ENCODE assay signal across 8 cellular contexts in genomic region chr5:110086658-110087388, GRCh38.
DNase-seq lines count a peak whose midpoint lies in the region; FAIRE-seq and TF ChIP-seq lines count a peak whose summit lies in the region.

No MANE protein-coding gene starts in this region.

- H3K4me3 ChIP-seq in A673 (ENCODE audit: low read depth, low read length, poor library complexity, severe bottlenecking): no peak overlapping the region
- no peak overlapping the region for H3K4me3 ChIP-seq in astrocyte (ENCODE audit: insufficient read depth, low read depth, low read length)
- no peak overlapping the region for H3K4me3 ChIP-seq in neuronal stem cell (ENCODE audit: low read length in 2 of 2)

- no peak for TF ChIP-seq CTCF in A673 (conservative IDR thresholded peaks at IDR 0.05; ENCODE audit: low read depth, low read length)
- no peak for TF ChIP-seq CTCF in astrocyte (IDR thresholded peaks at IDR 0.05; ENCODE audit: insufficient read depth, low read depth, low read length)

- H3K36me3 Mint-ChIP-seq in astrocyte (ENCODE audit: low read depth, unreplicated experiment): no peaks in the 10 kb centered on the region

- H4K8ac ChIP-seq in neuronal stem cell (ENCODE audit: low read depth, low read length): no peak overlapping the region

- H3K9me3 ChIP-seq in A673 (ENCODE audit: low read depth, low read length, poor library complexity, severe bottlenecking) (no peaks in the 10 kb centered on the region), astrocyte (ENCODE audit: insufficient read depth, low read depth, low read length) (no peaks in the 10 kb centered on the region), neuronal stem cell (replicated peaks in 1 of 2; ENCODE audit: control insufficient read depth in 2 of 2, insufficient read depth in 1 of 2, low read depth in 1 of 2, low read length in 2 of 2) (no peaks in the 10 kb centered on the region)

- peaks cover 12% of the 10 kb centered on the region for H3K4me1 Mint-ChIP-seq in astrocyte (ENCODE audit: low read depth, unreplicated experiment)

- H3K18ac ChIP-seq in neuronal stem cell (ENCODE audit: low read length): no peak overlapping the region

- no peak overlapping the region for H3K14ac ChIP-seq in neuronal stem cell (ENCODE audit: low read length)

- no TSS peak for BruUV-seq in A673 (replicated peaks; lab: Mats Ljungman, UMichigan)

- H3K36me3 ChIP-seq in A673 (ENCODE audit: insufficient read depth, low read length, poor library complexity, severe bottlenecking) (no peaks in the 10 kb centered on the region), astrocyte (ENCODE audit: insufficient read depth, low read length) (no peaks in the 10 kb centered on the region), neuronal stem cell (replicated peaks in 1 of 2; ENCODE audit: control insufficient read depth in 2 of 2, insufficient read depth in 2 of 2, low read length in 2 of 2) (no peaks in the 10 kb centered on the region)

- no peak overlapping the region for H2AFZ ChIP-seq in astrocyte (ENCODE audit: low read depth, low read length)
- peak overlapping the region; percentile 23 for H2AFZ ChIP-seq in neuronal stem cell (ENCODE audit: low read length)

- H4K91ac ChIP-seq in neuronal stem cell (ENCODE audit: low read depth, low read length, poor library complexity): no peak overlapping the region

- H3K27ac ChIP-seq in A673 (ENCODE audit: low read depth, low read length, poor library complexity, severe bottlenecking) (no peak overlapping the region), astrocyte (ENCODE audit: low read depth, low read length) (no peak overlapping the region), neuronal stem cell (replicated peaks; ENCODE audit: low read length) (no peak overlapping the region)

- H3K27me3 Mint-ChIP-seq in astrocyte (ENCODE audit: low read depth, unreplicated experiment): no peaks in the 10 kb centered on the region

- peak overlapping the region; percentile 76 for H3K27ac Mint-ChIP-seq in astrocyte (ENCODE audit: unreplicated experiment)

- H2BK120ac ChIP-seq in neuronal stem cell (ENCODE audit: low read depth, low read length): no peak overlapping the region

- H2BK15ac ChIP-seq in neuronal stem cell (ENCODE audit: low read length): no peak overlapping the region

- no peak overlapping the region for H2BK5ac ChIP-seq in neuronal stem cell (ENCODE audit: low read length)

- WGBS in neuronal stem cell (ENCODE audit: extremely low coverage in 2 of 2, insufficient read length in 2 of 2, insufficient replicate concordance in 1 of 2), 2 donors: no CpG with 5 or more reads among the region's 6 CpGs

- POLR2A ChIA-PET in A673 (lab: Charles Lee; ENCODE audit: low non-redundant PET): no interaction called here

- no peak overlapping the region for H3K9ac ChIP-seq in astrocyte (ENCODE audit: low read length)
- H3K9ac ChIP-seq in neuronal stem cell (ENCODE audit: low read depth, low read length, poor library complexity): no peak overlapping the region

- peak; percentile 29 for DNase-seq in A673 (ENCODE audit: low spot score)
- peak; percentile 83 for DNase-seq in NCI-H226
- peak; percentile 95 for DNase-seq in astrocyte (ENCODE audit: low read depth)
- DNase-seq in neuronal stem cell (ENCODE audit: low spot score): no peak
- DNase-seq in NCI-H187 (lab: John Stamatoyannopoulos, UW): no peak
- no peak for DNase-seq in AML-193 (lab: John Stamatoyannopoulos, UW)
- no peak for DNase-seq in GM19240 (ENCODE audit: insufficient read length, low spot score)
- DNase-seq in NAMALWA (ENCODE audit: low spot score): no peak

- no peaks in the 10 kb centered on the region for H3K79me2 ChIP-seq in astrocyte (ENCODE audit: insufficient read depth, low read length)

- no peak overlapping the region for H3K4ac ChIP-seq in neuronal stem cell (ENCODE audit: low read length)

- H3K23ac ChIP-seq in neuronal stem cell (ENCODE audit: low read depth, low read length, poor library complexity): no peak overlapping the region

- CTCF ChIA-PET in A673 (lab: Charles Lee): no interaction called here

- intact Hi-C loops in A673 (cut with micrococcal nuclease; ENCODE audit: unreplicated experiment): no loop called here

- H3K27me3 ChIP-seq in A673 (replicated peaks; ENCODE audit: insufficient read depth, low read depth, low read length, poor library complexity): no peaks in the 10 kb centered on the region
- H3K27me3 ChIP-seq in astrocyte (ENCODE audit: insufficient read depth, low read length): no peaks in the 10 kb centered on the region
- no peaks in the 10 kb centered on the region for H3K27me3 ChIP-seq in neuronal stem cell (ENCODE audit: control insufficient read depth in 3 of 3, insufficient read depth in 3 of 3, low read depth in 1 of 3, low read length in 3 of 3)

- no peak overlapping the region for H2BK12ac ChIP-seq in neuronal stem cell (ENCODE audit: low read length)

- no peak overlapping the region for H3K4me3 Mint-ChIP-seq in astrocyte (ENCODE audit: unreplicated experiment)

- H3K4me2 ChIP-seq in astrocyte (ENCODE audit: low read length): peak overlapping the region; percentile 27
- no peak overlapping the region for H3K4me2 ChIP-seq in neuronal stem cell (ENCODE audit: insufficient read depth, low read length, poor library complexity, severe bottlenecking)

- no peaks in the 10 kb centered on the region for H4K20me1 ChIP-seq in astrocyte (ENCODE audit: insufficient read depth, low read length)

- H3K4me1 ChIP-seq in A673 (ENCODE audit: insufficient read depth, low read length, poor library complexity, severe bottlenecking): no peaks in the 10 kb centered on the region
- H3K4me1 ChIP-seq in astrocyte (ENCODE audit: insufficient read depth, low read length): peaks cover 8% of the 10 kb centered on the region
- peaks cover 0 to 3% of the 10 kb centered on the region in 2 donors for H3K4me1 ChIP-seq in neuronal stem cell (ENCODE audit: control insufficient read depth in 2 of 2, insufficient read depth in 1 of 2, low read depth in 1 of 2, low read length in 2 of 2)

- no peak overlapping the region for H2AK5ac ChIP-seq in neuronal stem cell (ENCODE audit: low read depth, low read length)

- no peaks in the 10 kb centered on the region for H3K79me1 ChIP-seq in neuronal stem cell (ENCODE audit: low read depth, low read length)

- FAIRE-seq in astrocyte (lab: Jason Lieb, UNC): peak; percentile 85

- no peaks in the 10 kb centered on the region for H3K9me3 Mint-ChIP-seq in astrocyte (ENCODE audit: unreplicated experiment)

Comparison
In these comparisons a context has a peak if more than half of its experiments do, and no peak if none do; other contexts are left out.
1. DNase-seq: peak in A673 (single experiment), NCI-H226 (single experiment) and astrocyte (single experiment); none in neuronal stem cell (single experiment), NCI-H187 (0 of 2), AML-193 (0 of 2), GM19240 (single experiment) and NAMALWA (single experiment).